1 cellular context compared by ENCODE assay signal in genomic region chr1:6701437-6702153, GRCh38.
TF ChIP-seq lines count a peak whose summit lies in the region.

DNAJC11 (minus strand) TSS chr1:6701816; CDS start chr1:6701800, 16 bp downstream.

TF ChIP-seq in HEK293, 187 proteins besides CTCF, POLR2A, EP300 and RAD21 (continued from another document):
- TF ChIP-seq ZNF426 (tag by site-specific recombination; IDR thresholded peaks at IDR 0.05): no peak
- TF ChIP-seq SP2 (tag by site-specific recombination; IDR thresholded peaks at IDR 0.05): peak; percentile 51; the same call in 1 of the 2 replicates
- peak; percentile 35; the same call in 1 of the 2 replicates for TF ChIP-seq ZNF501 (tag by site-specific recombination; IDR thresholded peaks at IDR 0.05)
- peak; percentile 79 for TF ChIP-seq ZIC2 (tag by site-specific recombination; IDR thresholded peaks at IDR 0.05)
- no peak for TF ChIP-seq ATF2 (tag by site-specific recombination; IDR thresholded peaks at IDR 0.05; ENCODE audit: low read depth)
- TF ChIP-seq ZNF146 (tag by site-specific recombination; IDR thresholded peaks at IDR 0.05): 0 out of 2 replicates have a peak, but pooled peaks have one; percentile 31
- no peak for TF ChIP-seq PRDM2 (tag by site-specific recombination; IDR thresholded peaks at IDR 0.05; ENCODE audit: borderline replicate concordance)
- TF ChIP-seq ZNF610 (tag by site-specific recombination; IDR thresholded peaks at IDR 0.05; ENCODE audit: borderline replicate concordance): peak; percentile 24; the same call in 1 of the 2 replicates
- peak; percentile 78 for TF ChIP-seq KLF16 (tag by site-specific recombination; IDR thresholded peaks at IDR 0.05)
- peak; percentile 66; the same call in 1 of the 2 replicates for TF ChIP-seq ZNF2 (tag by site-specific recombination; IDR thresholded peaks at IDR 0.05)
- TF ChIP-seq ZNF549 (tag by site-specific recombination; IDR thresholded peaks at IDR 0.05): no peak
- peak; percentile 65; the same call in 1 of the 2 replicates for TF ChIP-seq GLIS2 (tag by site-specific recombination; IDR thresholded peaks at IDR 0.05)
- TF ChIP-seq ZNF692 (tag by site-specific recombination; IDR thresholded peaks at IDR 0.05): peak; percentile 84
- peak; percentile 94 for TF ChIP-seq ZNF660 (tag by site-specific recombination; IDR thresholded peaks at IDR 0.05)
- TF ChIP-seq SP7 (tag by site-specific recombination; IDR thresholded peaks at IDR 0.05): peak; percentile 80
- 0 out of 2 replicates have a peak, but pooled peaks have one; percentile 18 for TF ChIP-seq ZNF596 (tag by site-specific recombination; IDR thresholded peaks at IDR 0.05)
- TF ChIP-seq ZNF112 (tag by site-specific recombination; IDR thresholded peaks at IDR 0.05): no peak
- TF ChIP-seq MYNN (tag by site-specific recombination; IDR thresholded peaks at IDR 0.05; ENCODE audit: borderline replicate concordance): no peak
- peak; percentile 74 for TF ChIP-seq ZBTB44 (tag by site-specific recombination; IDR thresholded peaks at IDR 0.05)
- TF ChIP-seq ZNF626 (tag by site-specific recombination; IDR thresholded peaks at IDR 0.05): peak; percentile 57; the same call in 1 of the 2 replicates
- TF ChIP-seq ZBTB8A (tag by site-specific recombination; IDR thresholded peaks at IDR 0.05): peak; percentile 81
- TF ChIP-seq BCL11B (tag by site-specific recombination; IDR thresholded peaks at IDR 0.05; ENCODE audit: low read depth): peak; percentile 99
- 0 out of 2 replicates have a peak, but pooled peaks have one; percentile 22 for TF ChIP-seq GLI4 (tag by site-specific recombination; IDR thresholded peaks at IDR 0.05)
- TF ChIP-seq ZNF416 (tag by site-specific recombination; IDR thresholded peaks at IDR 0.05): no peak
- TF ChIP-seq ZNF639 (tag by site-specific recombination; IDR thresholded peaks at IDR 0.05): 0 out of 2 replicates have a peak, but pooled peaks have one; percentile 73
- TF ChIP-seq ZNF148 (tag by site-specific recombination; IDR thresholded peaks at IDR 0.05; ENCODE audit: borderline replicate concordance): no peak
- peak; percentile 74; the same call in 1 of the 2 replicates for TF ChIP-seq KLF8 (tag by site-specific recombination; IDR thresholded peaks at IDR 0.05)
- no peak for TF ChIP-seq ZNF645 (tag by site-specific recombination; IDR thresholded peaks at IDR 0.05)
- TF ChIP-seq PBX3 (CRISPR knock-in tag; IDR thresholded peaks at IDR 0.05): peak; percentile 86
- peak; percentile 98 for TF ChIP-seq YY1 (tag by site-specific recombination; IDR thresholded peaks at IDR 0.05)
TF ChIP-seq in HEK293: peak in this region for 59.
